In the genomic region with DNA sequence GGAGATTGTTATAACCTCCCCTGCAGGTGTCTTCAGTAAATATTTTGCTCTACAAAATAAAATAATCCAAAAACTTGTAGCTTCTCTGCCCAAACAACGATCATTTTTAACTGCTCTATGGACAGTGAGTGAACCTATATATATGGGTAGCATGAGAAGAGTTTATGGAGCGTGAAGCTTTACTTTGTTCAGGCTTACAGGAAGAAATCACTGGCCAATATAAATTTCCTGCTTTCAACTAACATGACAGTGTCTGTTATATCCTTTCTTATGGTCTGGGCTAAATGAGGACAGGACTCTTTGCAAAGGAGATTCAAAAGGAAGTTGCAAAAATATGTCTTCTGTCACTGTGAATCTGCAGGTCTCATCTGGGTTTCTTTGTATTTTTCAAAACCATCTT, we compare ENCODE assay signal across 29 cellular contexts.
"Had no signal": no experiment of that assay in that cellular context is flagged by ENCODE, and none has a peak within 500 bp of the region (broad histone marks: within the 10 kb centered on the region; RNA-seq: fewer than 3 reads in every experiment).

No MANE protein-coding gene starts in this region.

- H3K36me3 ChIP-seq: breast epithelium, colonic mucosa had no signal

- H3K4me1 ChIP-seq: ascending aorta, breast epithelium, colonic mucosa, esophagus squamous epithelium, gastroesophageal sphincter, heart right ventricle had no signal

- H3K79me2 ChIP-seq: hepatocyte had no signal

- H3K4me3 ChIP-seq: ascending aorta, breast epithelium, cardiac muscle cell, colonic mucosa, dorsolateral prefrontal cortex, esophagus squamous epithelium, gastroesophageal sphincter, heart right ventricle, hepatocyte had no signal

- DNase-seq: activated CD4-positive, alpha-beta memory T cell treated with anti-CD3 and anti-CD28 coated beads for 36 hours; activated CD4-positive, alpha-beta T cell treated with anti-CD3 and anti-CD28 coated beads for 36 hours; activated CD4-positive, alpha-beta T cell treated with anti-CD3 and anti-CD28 coated beads, Interleukin-2, amount 10 ng/mL, durations not matched to agents 24 days and 14 days; activated CD4-positive, CD25-positive, alpha-beta regulatory T cell; activated CD4-positive, CD25-positive, alpha-beta regulatory T cell treated with anti-CD3 and anti-CD28 coated beads, Interleukin-2, amount 50 U/mL, for 72 hours; activated CD8-positive, alpha-beta memory T cell treated with anti-CD3 and anti-CD28 coated beads, Interleukin-2, amount 10 ng/mL, durations not matched to agents 7 days and 5 days; activated CD8-positive, alpha-beta memory T cell treated with anti-CD3 and anti-CD28 coated beads, Interleukin-2, amount 50 U/mL, for 4 hours; activated CD8-positive, alpha-beta T cell treated with anti-CD3 and anti-CD28 coated beads, Interleukin-2, amount 10 ng/mL, durations not matched to agents 7 days and 5 days; activated gamma-delta T cell; activated naive CD4-positive, alpha-beta T cell; activated naive CD4-positive, alpha-beta T cell treated with anti-CD3 and anti-CD28 coated beads, Interleukin-2, amount 10 ng/mL, durations not matched to agents 7 days and 5 days; activated naive CD8-positive, alpha-beta T cell treated with anti-CD3 and anti-CD28 coated beads, Interleukin-2, amount 10 ng/mL, durations not matched to agents 7 days and 5 days; activated T-cell treated with anti-CD3 and anti-CD28 coated beads, Interleukin-2, amount 50 U/mL, for 1 hour; activated T-cell treated with anti-CD3 and anti-CD28 coated beads, Interleukin-2, amount 50 U/mL, for 72 hours; central memory CD4-positive, alpha-beta T cell; cerebellar nuclear complex; colonic mucosa; dorsolateral prefrontal cortex; effector memory CD4-positive, alpha-beta T cell; endodermal cell; esophagus squamous epithelium; foreskin melanocyte; heart right ventricle; T-helper 9 cell had no signal

- H3K4me2 ChIP-seq: hepatocyte had no signal

- H2AFZ ChIP-seq: hepatocyte had no signal

- H3K27me3 ChIP-seq: ascending aorta, breast epithelium, cardiac muscle cell, colonic mucosa, dorsolateral prefrontal cortex, esophagus squamous epithelium, gastroesophageal sphincter, heart right ventricle, hepatocyte had no signal

- H3K9me3 ChIP-seq: ascending aorta, breast epithelium, colonic mucosa, esophagus squamous epithelium, gastroesophageal sphincter, heart right ventricle had no signal

- H3K27ac ChIP-seq: ascending aorta, breast epithelium, cardiac muscle cell, colonic mucosa, dorsolateral prefrontal cortex, esophagus squamous epithelium, gastroesophageal sphincter, heart right ventricle, hepatocyte had no signal
